11 cellular contexts compared by ENCODE assay signal in genomic region chr12:45148619-45149018, GRCh38.
"Had no signal": no experiment of that assay in that cellular context is flagged by ENCODE, and none has a peak within 500 bp of the region (broad histone marks: within the 10 kb centered on the region; RNA-seq: fewer than 3 reads in every experiment).

No MANE protein-coding gene starts in this region.

- H3K4me2 ChIP-seq: GM23338 had no signal

- DNase-seq: GM23248, GOT3, H7, H9, HCEC 1CT, HFFc6 had no signal

- H3K27ac ChIP-seq: GM23248 had no signal

- H3K4me1 ChIP-seq: HAP-1 had no signal

- H3K36me3 ChIP-seq: HAP-1 had no signal

- H2AFZ ChIP-seq: GM23248, GM23338 had no signal

- H3K9ac ChIP-seq: GM23248 had no signal

- H3K4me3 ChIP-seq: GM23248, GM23338, HAP-1 had no signal

- H3K9me3 ChIP-seq: HAP-1 had no signal

- FAIRE-seq: H1, H54 had no signal

- ATAC-seq: GM23338, HCT116 had no signal
